38 cellular contexts compared by ENCODE assay signal in the genomic region with DNA sequence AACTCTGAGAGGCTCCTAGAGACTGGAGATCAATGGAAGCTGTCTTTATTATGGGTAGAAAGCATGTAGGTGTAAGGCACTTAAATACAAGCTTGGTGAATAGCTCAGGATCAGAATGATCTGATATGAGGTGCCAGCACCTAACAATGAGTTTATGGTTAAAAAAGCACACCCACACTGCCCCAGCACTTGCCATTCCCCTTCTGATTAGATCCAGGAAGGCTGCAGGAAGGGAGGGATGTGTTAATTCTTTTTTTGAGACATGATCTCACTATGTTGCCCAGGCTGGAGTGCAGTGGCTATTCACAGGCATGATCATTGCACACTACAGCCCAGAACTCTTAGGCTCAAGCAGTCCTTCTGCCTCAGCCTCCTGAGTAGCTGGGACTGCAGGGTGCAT.
"Had no signal": no experiment of that assay in that cellular context is flagged by ENCODE, and none has a peak within 500 bp of the region (broad histone marks: within the 10 kb centered on the region; RNA-seq: fewer than 3 reads in every experiment).

No MANE protein-coding gene starts in this region.

- H3K27me3 ChIP-seq: ascending aorta, cardiac muscle cell had no signal

- H3K27ac ChIP-seq: ascending aorta, cardiac muscle cell, VCaP had no signal

- H3K36me3 ChIP-seq: ascending aorta, cardiac muscle cell had no signal

- ATAC-seq: activated CD4-positive, alpha-beta T cell treated with anti-CD3 and anti-CD28 coated beads for 36 hours; activated CD8-positive, alpha-beta T cell treated with anti-CD3 and anti-CD28 coated beads for 36 hours; activated naive CD8-positive, alpha-beta T cell treated with anti-CD3 and anti-CD28 coated beads, Interleukin-2, amount 50 U/mL, for 24 hours; activated T-cell treated with anti-CD3 and anti-CD28 coated beads, Interleukin-2, amount 50 U/mL, for 4 hours; activated T-cell treated with anti-CD3 and anti-CD28 coated beads, Interleukin-2, amount 50 U/mL, for 72 hours had no signal

- H3K27ac Mint-ChIP-seq: activated B cell treated with CpG ODN at 0.5 μM for 24 hours; activated CD4-positive, alpha-beta memory T cell treated with anti-CD3 and anti-CD28 coated beads for 36 hours; activated CD4-positive, alpha-beta T cell treated with anti-CD3 and anti-CD28 coated beads for 36 hours; activated CD8-positive, alpha-beta T cell treated with anti-CD3 and anti-CD28 coated beads for 36 hours; activated naive CD4-positive, alpha-beta T cell treated with anti-CD3 and anti-CD28 coated beads, Interleukin-2, amount 10 ng/mL, durations not matched to agents 7 days and 5 days; activated naive CD4-positive, alpha-beta T cell treated with anti-CD3 and anti-CD28 coated beads, Interleukin-2, amount 50 U/mL, for 24 hours; activated naive CD8-positive, alpha-beta T cell; activated naive CD8-positive, alpha-beta T cell treated with anti-CD3 and anti-CD28 coated beads, Interleukin-2, amount 10 ng/mL, durations not matched to agents 7 days and 5 days; activated naive CD8-positive, alpha-beta T cell treated with anti-CD3 and anti-CD28 coated beads, Interleukin-2, amount 50 U/mL, for 24 hours; activated T-cell treated with anti-CD3 and anti-CD28 coated beads, Interleukin-2, amount 50 U/mL, for 72 hours; activated T-helper 1 cell treated with anti-CD3 and anti-CD28 coated beads, Interleukin-12 subunit alpha, Interleukin-12 subunit beta, Interleukin-2, Interleukin-4 antibody, amounts not matched to agents 30 ng/mL and 10 ng/mL and 1 ng/mL, durations not matched to agents 14 hours and 24 hours and 36 hours; activated T-helper 2 cell treated with anti-CD3 and anti-CD28 coated beads, Interferon-gamma antibody, Interleukin-2, Interleukin-4, amounts not matched to agents 10 μg/mL and 5 μg/mL and 100 μg/mL, durations not matched to agents 14 hours and 24 hours and 36 hours; brain; T-helper 1 cell treated with Interleukin-12 subunit alpha and Interleukin-12 subunit beta and Interleukin-4 antibody, amounts not matched to agents 30 μg/mL and 1 μg/mL, for 36 hours; T-helper 2 cell treated with Interferon-gamma antibody and Interleukin-4, amounts not matched to agents 5 μg/mL and 100 μg/mL, for 36 hours had no signal

- FAIRE-seq: bronchial epithelial cell, TTC549 had no signal

- DNase-seq: activated B cell treated with CpG ODN at 0.5 μM for 24 hours; activated CD4-positive, alpha-beta memory T cell treated with anti-CD3 and anti-CD28 coated beads for 36 hours; activated CD4-positive, alpha-beta T cell treated with anti-CD3 and anti-CD28 coated beads for 36 hours; activated CD4-positive, alpha-beta T cell treated with anti-CD3 and anti-CD28 coated beads for 48 hours; activated CD4-positive, alpha-beta T cell treated with anti-CD3 and anti-CD28 coated beads, Interleukin-2, amount 50 U/mL, for 1 hour; activated CD4-positive, alpha-beta T cell treated with anti-CD3 and anti-CD28 coated beads, Interleukin-2, amount 50 U/mL, for 4 hours; activated CD4-positive, CD25-positive, alpha-beta regulatory T cell treated with anti-CD3 and anti-CD28 coated beads, Interleukin-2, amount 50 U/mL, for 72 hours; activated CD8-positive, alpha-beta memory T cell treated with anti-CD3 and anti-CD28 coated beads, Interleukin-2, amount 50 U/mL, for 4 hours; activated CD8-positive, alpha-beta T cell treated with anti-CD3 and anti-CD28 coated beads for 36 hours; activated effector memory CD4-positive, alpha-beta T cell treated with Interleukin-2 at 50 U/mL for 16 hours; activated gamma-delta T cell; activated naive CD4-positive, alpha-beta T cell treated with anti-CD3 and anti-CD28 coated beads, Interleukin-2, amount 10 ng/mL, durations not matched to agents 7 days and 5 days; activated naive CD4-positive, alpha-beta T cell treated with Interleukin-2 at 50 U/mL for 16 hours; activated naive CD8-positive, alpha-beta T cell treated with anti-CD3 and anti-CD28 coated beads, Interleukin-2, amount 10 ng/mL, durations not matched to agents 7 days and 5 days; activated naive CD8-positive, alpha-beta T cell treated with anti-CD3 and anti-CD28 coated beads, Interleukin-2, amount 50 U/mL, for 24 hours; activated T-cell treated with anti-CD3 and anti-CD28 coated beads for 4 hours; activated T-cell treated with anti-CD3 and anti-CD28 coated beads, Interleukin-2, amount 50 U/mL, for 1 hour; activated T-cell treated with anti-CD3 and anti-CD28 coated beads, Interleukin-2, amount 50 U/mL, for 4 hours; activated T-cell treated with anti-CD3 and anti-CD28 coated beads, Interleukin-2, amount 50 U/mL, for 72 hours; amygdala; anterior cingulate cortex; cerebellar nuclear complex; T-helper 1 cell; T-helper 2 cell; T-helper 9 cell had no signal

- H3K9me3 Mint-ChIP-seq: activated B cell treated with CpG ODN at 0.5 μM for 24 hours; activated naive CD4-positive, alpha-beta T cell treated with anti-CD3 and anti-CD28 coated beads, Interleukin-2, amount 50 U/mL, for 24 hours; activated naive CD8-positive, alpha-beta T cell treated with anti-CD3 and anti-CD28 coated beads, Interleukin-2, amount 50 U/mL, for 24 hours; activated T-cell treated with anti-CD3 and anti-CD28 coated beads, Interleukin-2, amount 50 U/mL, for 4 hours; activated T-cell treated with anti-CD3 and anti-CD28 coated beads, Interleukin-2, amount 50 U/mL, for 72 hours; central memory CD8-positive, alpha-beta T cell had no signal

- H3K4me1 ChIP-seq: ascending aorta had no signal

- H3K4me3 ChIP-seq: ascending aorta, cardiac muscle cell had no signal

- H3K9me3 ChIP-seq: ascending aorta had no signal

- H3K36me3 Mint-ChIP-seq: activated naive CD4-positive, alpha-beta T cell treated with anti-CD3 and anti-CD28 coated beads, Interleukin-2, amount 10 ng/mL, durations not matched to agents 7 days and 5 days; activated naive CD8-positive, alpha-beta T cell had no signal

- H3K4me3 Mint-ChIP-seq: activated B cell treated with CpG ODN at 0.5 μM for 24 hours; activated CD4-positive, alpha-beta memory T cell treated with anti-CD3 and anti-CD28 coated beads for 36 hours; activated CD4-positive, alpha-beta T cell treated with anti-CD3 and anti-CD28 coated beads for 36 hours; activated CD8-positive, alpha-beta T cell treated with anti-CD3 and anti-CD28 coated beads for 36 hours; activated naive CD4-positive, alpha-beta T cell treated with anti-CD3 and anti-CD28 coated beads, Interleukin-2, amount 10 ng/mL, durations not matched to agents 7 days and 5 days; activated naive CD4-positive, alpha-beta T cell treated with anti-CD3 and anti-CD28 coated beads, Interleukin-2, amount 50 U/mL, for 24 hours; activated naive CD8-positive, alpha-beta T cell; activated naive CD8-positive, alpha-beta T cell treated with anti-CD3 and anti-CD28 coated beads, Interleukin-2, amount 10 ng/mL, durations not matched to agents 7 days and 5 days; activated naive CD8-positive, alpha-beta T cell treated with anti-CD3 and anti-CD28 coated beads, Interleukin-2, amount 50 U/mL, for 24 hours; activated T-cell treated with anti-CD3 and anti-CD28 coated beads, Interleukin-2, amount 50 U/mL, for 4 hours; activated T-cell treated with anti-CD3 and anti-CD28 coated beads, Interleukin-2, amount 50 U/mL, for 72 hours; activated T-helper 1 cell treated with anti-CD3 and anti-CD28 coated beads, Interleukin-12 subunit alpha, Interleukin-12 subunit beta, Interleukin-2, Interleukin-4 antibody, amounts not matched to agents 30 ng/mL and 10 ng/mL and 1 ng/mL, durations not matched to agents 14 hours and 24 hours and 36 hours; brain; central memory CD8-positive, alpha-beta T cell; T-helper 1 cell treated with Interleukin-12 subunit alpha and Interleukin-12 subunit beta and Interleukin-4 antibody, amounts not matched to agents 30 μg/mL and 1 μg/mL, for 36 hours; T-helper 2 cell treated with Interferon-gamma antibody and Interleukin-4, amounts not matched to agents 5 μg/mL and 100 μg/mL, for 36 hours had no signal

- H3K4me1 Mint-ChIP-seq: activated CD4-positive, alpha-beta T cell treated with anti-CD3 and anti-CD28 coated beads for 36 hours; activated naive CD8-positive, alpha-beta T cell treated with anti-CD3 and anti-CD28 coated beads, Interleukin-2, amount 50 U/mL, for 24 hours; brain had no signal

- H3K27me3 Mint-ChIP-seq: activated B cell treated with CpG ODN at 0.5 μM for 24 hours; activated CD4-positive, alpha-beta memory T cell treated with anti-CD3 and anti-CD28 coated beads for 36 hours; activated CD4-positive, alpha-beta T cell treated with anti-CD3 and anti-CD28 coated beads for 36 hours; activated CD8-positive, alpha-beta T cell treated with anti-CD3 and anti-CD28 coated beads for 36 hours; activated naive CD4-positive, alpha-beta T cell treated with anti-CD3 and anti-CD28 coated beads, Interleukin-2, amount 50 U/mL, for 24 hours; activated naive CD8-positive, alpha-beta T cell; activated naive CD8-positive, alpha-beta T cell treated with anti-CD3 and anti-CD28 coated beads, Interleukin-2, amount 10 ng/mL, durations not matched to agents 7 days and 5 days; activated naive CD8-positive, alpha-beta T cell treated with anti-CD3 and anti-CD28 coated beads, Interleukin-2, amount 50 U/mL, for 24 hours; brain; central memory CD8-positive, alpha-beta T cell had no signal
